15 cellular contexts compared by ENCODE assay signal in genomic region chr1:12424150-12424549, GRCh38.
DNase-seq lines count a peak whose midpoint lies in the region; TF ChIP-seq lines count a peak whose summit lies in the region.
"Had no signal": no experiment of that assay in that cellular context is flagged by ENCODE, and none has a peak within 500 bp of the region (broad histone marks: within the 10 kb centered on the region; RNA-seq: fewer than 3 reads in every experiment).

No MANE protein-coding gene starts in this region.

- no peak overlapping the region for H3K4me2 ChIP-seq in hepatocyte

- intact Hi-C loops in dorsolateral prefrontal cortex (cut with DNase I): no loop called here

- DNase-seq in M059J (ENCODE audit: low read depth) (peak; percentile 80), dorsolateral prefrontal cortex (no peak), KG1 (lab: John Stamatoyannopoulos, UW) (no peak), NCI-H526 (lab: John Stamatoyannopoulos, UW) (no peak), hepatocyte (ENCODE audit: low spot score) (no peak), NCI-H1436 (lab: John Stamatoyannopoulos, UW) (no peak)
- DNase-seq: activated CD4-positive, alpha-beta T cell treated with anti-CD3 and anti-CD28 coated beads, Interleukin-2, amount 50 U/mL, for 4 hours; kidney; NCI-H1930; pancreas; stimulated activated CD4-positive, alpha-beta T cell treated with anti-CD3 and anti-CD28 coated beads, Interleukin-4, amount 100 ng/mL, for 24 hours had no signal

- H2AFZ ChIP-seq in ACC112 (ENCODE audit: low read length, unreplicated experiment) (no peak overlapping the region), hepatocyte (no peak overlapping the region)

- H3K36me3 Mint-ChIP-seq in nephron (ENCODE audit: low read depth): peaks cover 16% of the 10 kb centered on the region

- 51% methylated on average over 3 of the region's 3 CpGs for WGBS in hepatocyte (ENCODE audit: low lambda C conversion rate, missing lambda C conversion rate)

- H3K27me3 ChIP-seq in ACC112 (ENCODE audit: insufficient read depth, low read length) (no peaks in the 10 kb centered on the region), dorsolateral prefrontal cortex (no peaks in the 10 kb centered on the region), hepatocyte (no peaks in the 10 kb centered on the region)
- H3K27me3 ChIP-seq: pancreas, suprapubic skin had no signal

- H3K4me1 Mint-ChIP-seq in nephron: peaks cover 74% of the 10 kb centered on the region

- peaks cover 22% of the 10 kb centered on the region for H3K4me1 ChIP-seq in ACC112 (ENCODE audit: control insufficient read depth, insufficient read depth, low read length, unreplicated experiment)
- peaks cover 8% of the 10 kb centered on the region for H3K4me1 ChIP-seq in hepatocyte (ENCODE audit: insufficient read depth)
- H3K4me1 ChIP-seq: pancreas had no signal

- peak overlapping the region; percentile 55 for H3K27ac ChIP-seq in ACC112 (ENCODE audit: low read depth, low read length)
- H3K27ac ChIP-seq in dorsolateral prefrontal cortex: peak overlapping the region in 30 of 59 donors; percentile 5 to 72 (median 34)
- H3K27ac ChIP-seq in hepatocyte: no peak overlapping the region
- H3K27ac ChIP-seq: pancreas had no signal

- H3K36me3 ChIP-seq in ACC112 (ENCODE audit: insufficient read depth, low read length) (no peaks in the 10 kb centered on the region), hepatocyte (replicated peaks; ENCODE audit: insufficient read depth, low read depth) (no peaks in the 10 kb centered on the region)
- H3K36me3 ChIP-seq: pancreas had no signal

- no peaks in the 10 kb centered on the region for H3K79me2 ChIP-seq in ACC112 (ENCODE audit: control insufficient read depth, insufficient read depth, low read length, unreplicated experiment)
- peaks cover 3% of the 10 kb centered on the region for H3K79me2 ChIP-seq in hepatocyte

- no peaks in the 10 kb centered on the region for H4K20me1 ChIP-seq in hepatocyte (ENCODE audit: insufficient read depth, poor library complexity, severe bottlenecking)

- no peaks in the 10 kb centered on the region for H3K9me3 ChIP-seq in hepatocyte (ENCODE audit: low read depth)
- H3K9me3 ChIP-seq: pancreas, suprapubic skin had no signal

- H3K27me3 Mint-ChIP-seq in nephron (ENCODE audit: low read depth): no peaks in the 10 kb centered on the region

- TF ChIP-seq CTCF in dorsolateral prefrontal cortex (IDR thresholded peaks at IDR 0.05 in 54 of 56, conservative IDR thresholded peaks at IDR 0.05 in 2 of 56; ENCODE audit: low read depth in 1 of 56, partially characterized antibody in 56 of 56) (no peak), nephron (IDR thresholded peaks at IDR 0.05; ENCODE audit: unreplicated experiment in 3 of 3) (no peak), hepatocyte (IDR thresholded peaks at IDR 0.05; ENCODE audit: poor library complexity) (no peak)

- H3K4me3 ChIP-seq in ACC112 (ENCODE audit: low read depth, low read length) (peak overlapping the region; percentile 4; the same call in 1 of the 2 replicates), dorsolateral prefrontal cortex (no peak overlapping the region), hepatocyte (no peak overlapping the region)
- H3K4me3 ChIP-seq: pancreas, suprapubic skin had no signal

- H3K4me3 Mint-ChIP-seq in nephron: no peak overlapping the region
- H3K4me3 Mint-ChIP-seq: T-helper 1 cell treated with Interleukin-12 subunit alpha and Interleukin-12 subunit beta and Interleukin-4 antibody, amounts not matched to agents 30 μg/mL and 1 μg/mL, for 36 hours had no signal

- no peaks in the 10 kb centered on the region for H3K9me2 ChIP-seq in hepatocyte (replicated peaks; ENCODE audit: insufficient read depth)

- H3K9me3 Mint-ChIP-seq in nephron: no peaks in the 10 kb centered on the region
- H3K9me3 Mint-ChIP-seq: T-helper 1 cell treated with Interleukin-12 subunit alpha and Interleukin-12 subunit beta and Interleukin-4 antibody, amounts not matched to agents 30 μg/mL and 1 μg/mL, for 36 hours had no signal

- peak overlapping the region; percentile 49 to 98 (median 93) for H3K27ac Mint-ChIP-seq in nephron
- H3K27ac Mint-ChIP-seq: T-helper 1 cell treated with Interleukin-12 subunit alpha and Interleukin-12 subunit beta and Interleukin-4 antibody, amounts not matched to agents 30 μg/mL and 1 μg/mL, for 36 hours had no signal
